Comparison of ENCODE assay signal across 8 cellular contexts in genomic region chr11:6233984-6234313, GRCh38. TPM values are rescaled to one million over a fixed set of nuclear protein-coding genes. Genes with fewer than 3 reads are reported as not detected.
DNase-seq lines count a peak whose midpoint lies in the region; ATAC-seq and TF ChIP-seq lines count a peak whose summit lies in the region.

No MANE protein-coding gene starts in this region.

- ATAC-seq in effector memory CD8-positive, alpha-beta T cell (replicated peaks), result no peak
- no peak for ATAC-seq in GM21576 (IDR thresholded peaks at IDR 0.05; ENCODE audit: unreplicated experiment)

- TF ChIP-seq CTCF in GM12875 (IDR thresholded peaks at IDR 0.05; ENCODE audit: borderline replicate concordance, insufficient read depth, low read depth, low read length), result no peak

- peaks cover 2% of the 10 kb centered on the region for H3K27me3 ChIP-seq in neuron (ENCODE audit: insufficient read depth, low read length)

- H3K9me3 Mint-ChIP-seq in effector memory CD8-positive, alpha-beta T cell, result no peaks in the 10 kb centered on the region

- peaks cover 12% of the 10 kb centered on the region for H3K36me3 Mint-ChIP-seq in effector memory CD8-positive, alpha-beta T cell (ENCODE audit: insufficient read depth)

- DNase-seq in NCI-H69 (lab: John Stamatoyannopoulos, UW) (peak; percentile 71), amniotic stem cell (lab: John Stamatoyannopoulos, UW) (no peak), iPS-NIHi11 (ENCODE audit: low spot score) (no peak), G401 (ENCODE audit: low spot score) (no peak)
- no peak for DNase-seq in effector memory CD8-positive, alpha-beta T cell

- H3K36me3 ChIP-seq in neuron (ENCODE audit: insufficient read depth, low read length), result no peaks in the 10 kb centered on the region

- H2AFZ ChIP-seq in neuron (ENCODE audit: low read depth, low read length), result peak overlapping the region; percentile 60

- peak overlapping the region; percentile 87 for H3K4me3 ChIP-seq in GM12875 (ENCODE audit: low read depth, low read length)
- peak overlapping the region; percentile 78 for H3K4me3 ChIP-seq in neuron (ENCODE audit: low read length)

- peak overlapping the region; percentile 91 to 94 for H3K27ac Mint-ChIP-seq in effector memory CD8-positive, alpha-beta T cell

- peak overlapping the region; percentile 86 to 89 for H3K4me3 Mint-ChIP-seq in effector memory CD8-positive, alpha-beta T cell

- peaks cover 16% of the 10 kb centered on the region for H3K4me1 ChIP-seq in neuron (ENCODE audit: insufficient read depth, low read length)

- H3K9me3 ChIP-seq in neuron (ENCODE audit: low read length), result no peaks in the 10 kb centered on the region

- H3K27me3 Mint-ChIP-seq in effector memory CD8-positive, alpha-beta T cell, result no peaks in the 10 kb centered on the region

- in situ Hi-C loops in G401 (cut with HindIII; ENCODE audit: low sequenced_read_pairs), result no loop called here

- peaks cover 38 to 57% of the 10 kb centered on the region in 2 donors for H3K4me1 Mint-ChIP-seq in effector memory CD8-positive, alpha-beta T cell (ENCODE audit: low read depth in 2 of 2)

RNA-seq across cellular contexts. Expression of gene FHIP1B, which starts 0.5 kb away (rescaled TPM):
- total RNA-seq in G401 (2014; rRNA removed; shearing (Covaris generic)), result 16.1 and 38.0 TPM in 2 replicates

RNA-seq across cellular contexts. Expression of gene CNGA4, which starts 4.9 kb away (rescaled TPM):
- not detected in 2 replicates for total RNA-seq in G401 (2014; rRNA removed; shearing (Covaris generic))

RNA-seq across cellular contexts. Expression of gene CCKBR, which starts 25.7 kb away (rescaled TPM):
- not detected in 2 replicates for total RNA-seq in G401 (2014; rRNA removed; shearing (Covaris generic))

RNA-seq across cellular contexts. Expression of gene C11orf42, which starts 28.6 kb away (rescaled TPM):
- not detected in 2 replicates for total RNA-seq in G401 (2014; rRNA removed; shearing (Covaris generic))

RNA-seq across cellular contexts. Expression of gene OR52W1, which starts 34.9 kb away (rescaled TPM):
- total RNA-seq in G401 (2014; rRNA removed; shearing (Covaris generic)), result not detected in 2 replicates
